1 cellular context compared by ENCODE assay signal in genomic region chr22:37230673-37231405, GRCh38.
TF ChIP-seq lines count a peak whose summit lies in the region.

No MANE protein-coding gene starts in this region.

TF ChIP-seq in GM12878, 131 proteins besides CTCF, POLR2A, EP300 and RAD21 (continued from another document and continues in another):
- TF ChIP-seq IRF5 (IDR thresholded peaks at IDR 0.05; ENCODE audit: borderline replicate concordance) (no peak), MAX (IDR thresholded peaks at IDR 0.05; ENCODE audit: low read depth, low read length) (no peak), TARDBP (IDR thresholded peaks at IDR 0.05; ENCODE audit: borderline replicate concordance) (no peak), NRF1 (conservative IDR thresholded peaks at IDR 0.05; ENCODE audit: low read depth, low read length) (no peak), BCLAF1 (IDR thresholded peaks at IDR 0.05) (no peak), RCOR1 (conservative IDR thresholded peaks at IDR 0.05; ENCODE audit: low read depth, low read length) (0 out of 2 replicates have a peak, but pooled peaks have one; percentile 54), ZNF592 (IDR thresholded peaks at IDR 0.05) (no peak), CREB1 (IDR thresholded peaks at IDR 0.05; ENCODE audit: low read depth) (no peak), TAF1 (IDR thresholded peaks at IDR 0.05; ENCODE audit: borderline replicate concordance, low read depth, low read length) (no peak), PAX8 (IDR thresholded peaks at IDR 0.05) (no peak), SPI1 (IDR thresholded peaks at IDR 0.05; ENCODE audit: borderline replicate concordance, insufficient read depth, low read depth, low read length) (no peak), IRF4 (IDR thresholded peaks at IDR 0.05; ENCODE audit: low read depth, low read length) (peak; percentile 20; the same call in 1 of the 2 replicates), E2F8 (IDR thresholded peaks at IDR 0.05; ENCODE audit: low read depth, partially characterized antibody) (no peak), NFIC (IDR thresholded peaks at IDR 0.05; ENCODE audit: low read depth, low read length) (no peak), ZZZ3 (IDR thresholded peaks at IDR 0.05; ENCODE audit: control insufficient read depth, insufficient read length, low read depth) (no peak), NFXL1 (IDR thresholded peaks at IDR 0.05; ENCODE audit: borderline replicate concordance) (peak; percentile 64; the same call in 1 of the 2 replicates), CREM (IDR thresholded peaks at IDR 0.05; ENCODE audit: low read depth) (no peak), HSF1 (IDR thresholded peaks at IDR 0.05; ENCODE audit: low read depth, low read length) (no peak), HDGF (IDR thresholded peaks at IDR 0.05) (0 out of 2 replicates have a peak, but pooled peaks have one; percentile 17), MEF2B (IDR thresholded peaks at IDR 0.05; ENCODE audit: partially characterized antibody, poor library complexity, severe bottlenecking) (peak; percentile 73), CHD1 (IDR thresholded peaks at IDR 0.05; ENCODE audit: low read depth, low read length) (no peak), EZH2 (IDR thresholded peaks at IDR 0.05; ENCODE audit: borderline replicate concordance, control insufficient read depth, low read depth, low read length) (no peak), HCFC1 (IDR thresholded peaks at IDR 0.05; ENCODE audit: low read length) (no peak), TCF12 (IDR thresholded peaks at IDR 0.05; ENCODE audit: low read depth, low read length) (0 out of 2 replicates have a peak, but pooled peaks have one; percentile 36), FOXK2 (IDR thresholded peaks at IDR 0.05) (peak; percentile 40; the same call in 1 of the 2 replicates), YBX1 (IDR thresholded peaks at IDR 0.05) (no peak), SKIL (IDR thresholded peaks at IDR 0.05; ENCODE audit: low read depth, poor library complexity, severe bottlenecking) (peak; percentile 57), ESRRA (IDR thresholded peaks at IDR 0.05; ENCODE audit: low read length) (no peak; the same call in 1 of the 2 replicates), BCL11A (IDR thresholded peaks at IDR 0.05; ENCODE audit: low read depth, low read length) (no peak), ATF7 (IDR thresholded peaks at IDR 0.05; ENCODE audit: low read depth) (0 out of 2 replicates have a peak, but pooled peaks have one; percentile 30), CBX5 (IDR thresholded peaks at IDR 0.05; ENCODE audit: low read depth) (no peak), ZNF207 (IDR thresholded peaks at IDR 0.05; ENCODE audit: borderline replicate concordance) (peak; percentile 79; the same call in 1 of the 2 replicates), NR2C2 (IDR thresholded peaks at IDR 0.05; ENCODE audit: borderline replicate concordance, control insufficient read depth, insufficient read length, low read depth) (no peak), REST (IDR thresholded peaks at IDR 0.05; ENCODE audit: low read depth, low read length) (no peak), PKNOX1 (IDR thresholded peaks at IDR 0.05) (peak; percentile 7; the same call in 1 of the 2 replicates), SUZ12 (IDR thresholded peaks at IDR 0.05; ENCODE audit: unreplicated experiment) (no peak)
